In the genomic region with DNA sequence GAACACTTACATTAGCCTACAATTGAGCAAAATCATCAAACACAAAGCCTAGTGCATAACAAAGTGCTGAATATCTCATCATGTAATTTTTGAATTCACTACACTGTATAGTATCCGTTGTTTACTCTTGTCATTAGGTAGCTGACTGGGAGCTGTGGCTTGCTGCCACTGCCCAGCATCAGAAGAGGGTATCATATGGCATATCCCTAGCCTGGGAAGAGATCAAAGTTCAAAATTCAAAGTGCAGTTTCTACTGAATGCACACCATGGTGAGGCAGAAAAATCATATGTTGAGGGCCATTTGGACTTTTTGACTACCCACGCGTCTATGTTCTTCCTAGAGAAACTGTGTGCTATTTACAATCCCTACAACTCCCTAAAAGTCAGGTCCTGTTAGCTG, we compare ENCODE assay signal across 1 cellular context.
TF ChIP-seq lines count a peak whose summit lies in the region.

No MANE protein-coding gene starts in this region.

TF ChIP-seq in HepG2, 621 proteins besides CTCF, POLR2A, EP300 and RAD21 (continued from another document and continues in another):
- TF ChIP-seq, protein P1, sequence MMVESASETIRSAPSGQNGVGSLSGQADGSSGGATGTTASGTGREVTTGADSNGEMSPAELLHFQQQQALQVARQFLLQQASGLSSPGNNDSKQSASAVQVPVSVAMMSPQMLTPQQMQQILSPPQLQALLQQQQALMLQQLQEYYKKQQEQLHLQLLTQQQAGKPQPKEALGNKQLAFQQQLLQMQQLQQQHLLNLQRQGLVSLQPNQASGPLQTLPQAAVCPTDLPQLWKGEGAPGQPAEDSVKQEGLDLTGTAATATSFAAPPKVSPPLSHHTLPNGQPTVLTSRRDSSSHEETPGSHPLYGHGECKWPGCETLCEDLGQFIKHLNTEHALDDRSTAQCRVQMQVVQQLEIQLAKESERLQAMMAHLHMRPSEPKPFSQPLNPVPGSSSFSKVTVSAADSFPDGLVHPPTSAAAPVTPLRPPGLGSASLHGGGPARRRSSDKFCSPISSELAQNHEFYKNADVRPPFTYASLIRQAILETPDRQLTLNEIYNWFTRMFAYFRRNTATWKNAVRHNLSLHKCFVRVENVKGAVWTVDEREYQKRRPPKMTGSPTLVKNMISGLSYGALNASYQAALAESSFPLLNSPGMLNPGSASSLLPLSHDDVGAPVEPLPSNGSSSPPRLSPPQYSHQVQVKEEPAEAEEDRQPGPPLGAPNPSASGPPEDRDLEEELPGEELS (CRISPR knock-in tag; IDR thresholded peaks at IDR 0.05), result no peak
- TF ChIP-seq, protein P2, sequence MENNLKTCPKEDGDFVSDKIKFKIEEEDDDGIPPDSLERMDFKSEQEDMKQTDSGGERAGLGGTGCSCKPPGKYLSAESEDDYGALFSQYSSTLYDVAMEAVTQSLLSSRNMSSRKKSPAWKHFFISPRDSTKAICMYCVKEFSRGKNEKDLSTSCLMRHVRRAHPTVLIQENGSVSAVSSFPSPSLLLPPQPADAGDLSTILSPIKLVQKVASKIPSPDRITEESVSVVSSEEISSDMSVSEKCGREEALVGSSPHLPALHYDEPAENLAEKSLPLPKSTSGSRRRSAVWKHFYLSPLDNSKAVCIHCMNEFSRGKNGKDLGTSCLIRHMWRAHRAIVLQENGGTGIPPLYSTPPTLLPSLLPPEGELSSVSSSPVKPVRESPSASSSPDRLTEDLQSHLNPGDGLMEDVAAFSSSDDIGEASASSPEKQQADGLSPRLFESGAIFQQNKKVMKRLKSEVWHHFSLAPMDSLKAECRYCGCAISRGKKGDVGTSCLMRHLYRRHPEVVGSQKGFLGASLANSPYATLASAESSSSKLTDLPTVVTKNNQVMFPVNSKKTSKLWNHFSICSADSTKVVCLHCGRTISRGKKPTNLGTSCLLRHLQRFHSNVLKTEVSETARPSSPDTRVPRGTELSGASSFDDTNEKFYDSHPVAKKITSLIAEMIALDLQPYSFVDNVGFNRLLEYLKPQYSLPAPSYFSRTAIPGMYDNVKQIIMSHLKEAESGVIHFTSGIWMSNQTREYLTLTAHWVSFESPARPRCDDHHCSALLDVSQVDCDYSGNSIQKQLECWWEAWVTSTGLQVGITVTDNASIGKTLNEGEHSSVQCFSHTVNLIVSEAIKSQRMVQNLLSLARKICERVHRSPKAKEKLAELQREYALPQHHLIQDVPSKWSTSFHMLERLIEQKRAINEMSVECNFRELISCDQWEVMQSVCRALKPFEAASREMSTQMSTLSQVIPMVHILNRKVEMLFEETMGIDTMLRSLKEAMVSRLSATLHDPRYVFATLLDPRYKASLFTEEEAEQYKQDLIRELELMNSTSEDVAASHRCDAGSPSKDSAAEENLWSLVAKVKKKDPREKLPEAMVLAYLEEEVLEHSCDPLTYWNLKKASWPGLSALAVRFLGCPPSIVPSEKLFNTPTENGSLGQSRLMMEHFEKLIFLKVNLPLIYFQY (CRISPR knock-in tag; IDR thresholded peaks at IDR 0.05; ENCODE audit: borderline replicate concordance), result no peak
- TF ChIP-seq, protein P3, sequence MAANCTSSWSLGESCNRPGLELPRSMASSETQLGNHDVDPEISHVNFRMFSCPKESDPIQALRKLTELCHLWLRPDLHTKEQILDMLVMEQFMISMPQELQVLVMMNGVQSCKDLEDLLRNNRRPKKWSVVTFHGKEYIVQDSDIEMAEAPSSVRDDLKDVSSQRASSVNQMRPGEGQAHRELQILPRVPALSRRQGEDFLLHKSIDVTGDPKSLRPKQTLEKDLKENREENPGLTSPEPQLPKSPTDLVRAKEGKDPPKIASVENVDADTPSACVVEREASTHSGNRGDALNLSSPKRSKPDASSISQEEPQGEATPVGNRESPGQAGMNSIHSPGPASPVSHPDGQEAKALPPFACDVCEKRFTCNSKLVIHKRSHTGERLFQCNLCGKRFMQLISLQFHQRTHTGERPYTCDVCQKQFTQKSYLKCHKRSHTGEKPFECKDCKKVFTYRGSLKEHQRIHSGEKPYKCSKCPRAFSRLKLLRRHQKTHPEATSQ (CRISPR knock-in tag; IDR thresholded peaks at IDR 0.05; ENCODE audit: borderline replicate concordance), result no peak
- TF ChIP-seq CBFB (CRISPR knock-in tag; IDR thresholded peaks at IDR 0.05) (no peak), ZNF3 (CRISPR knock-in tag; IDR thresholded peaks at IDR 0.05) (no peak), MAFG (CRISPR knock-in tag; IDR thresholded peaks at IDR 0.05) (no peak), ZNF841 (CRISPR knock-in tag; IDR thresholded peaks at IDR 0.05; ENCODE audit: borderline replicate concordance) (no peak), NFIC (IDR thresholded peaks at IDR 0.05; ENCODE audit: low read length) (peak; percentile 35; the same call in 1 of the 2 replicates), HOXA9 (CRISPR knock-in tag; IDR thresholded peaks at IDR 0.05; ENCODE audit: borderline replicate concordance) (no peak), PHF21A (CRISPR knock-in tag; IDR thresholded peaks at IDR 0.05) (no peak), YEATS4 (CRISPR knock-in tag; IDR thresholded peaks at IDR 0.05; ENCODE audit: borderline replicate concordance) (no peak), NFIB (CRISPR knock-in tag; IDR thresholded peaks at IDR 0.05; ENCODE audit: borderline replicate concordance) (no peak), YEATS2 (CRISPR knock-in tag; IDR thresholded peaks at IDR 0.05; ENCODE audit: borderline replicate concordance) (no peak), TARDBP (CRISPR knock-in tag; IDR thresholded peaks at IDR 0.05) (no peak), GATAD2A (CRISPR knock-in tag; IDR thresholded peaks at IDR 0.05) (peak; percentile 84), ZEB1 (IDR thresholded peaks at IDR 0.05; ENCODE audit: insufficient replicate concordance, low read depth) (no peak), MTA1 (CRISPR knock-in tag; IDR thresholded peaks at IDR 0.05; ENCODE audit: borderline replicate concordance) (no peak), ZNF605 (CRISPR knock-in tag; IDR thresholded peaks at IDR 0.05) (no peak), KAT7 (CRISPR knock-in tag; IDR thresholded peaks at IDR 0.05; ENCODE audit: borderline replicate concordance) (no peak), MBD4 (IDR thresholded peaks at IDR 0.05; ENCODE audit: borderline replicate concordance, low read length) (no peak), IRF2 (CRISPR knock-in tag; IDR thresholded peaks at IDR 0.05) (peak; percentile 49), THYN1 (CRISPR knock-in tag; IDR thresholded peaks at IDR 0.05; ENCODE audit: borderline replicate concordance, low read depth) (no peak), SATB2 (CRISPR knock-in tag; IDR thresholded peaks at IDR 0.05) (no peak), RFX5 (IDR thresholded peaks at IDR 0.05; ENCODE audit: low read depth, low read length) (no peak), SOX6 (IDR thresholded peaks at IDR 0.05) (no peak), SOX6 (CRISPR knock-in tag; IDR thresholded peaks at IDR 0.05) (0 out of 2 replicates have a peak, but pooled peaks have one; percentile 47)
- TF ChIP-seq, protein P4, sequence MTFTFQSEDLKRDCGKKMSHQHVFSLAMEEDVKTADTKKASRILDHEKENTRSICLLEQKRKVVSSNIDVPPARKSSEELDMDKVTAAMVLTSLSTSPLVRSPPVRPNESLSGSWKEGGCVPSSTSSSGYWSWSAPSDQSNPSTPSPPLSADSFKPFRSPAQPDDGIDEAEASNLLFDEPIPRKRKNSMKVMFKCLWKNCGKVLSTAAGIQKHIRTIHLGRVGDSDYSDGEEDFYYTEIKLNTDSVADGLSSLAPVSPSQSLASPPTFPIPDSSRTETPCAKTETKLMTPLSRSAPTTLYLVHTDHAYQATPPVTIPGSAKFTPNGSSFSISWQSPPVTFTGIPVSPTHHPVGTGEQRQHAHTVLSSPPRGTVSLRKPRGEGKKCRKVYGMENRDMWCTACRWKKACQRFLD (CRISPR knock-in tag; IDR thresholded peaks at IDR 0.05; ENCODE audit: borderline replicate concordance), result no peak
- TF ChIP-seq, protein P5, sequence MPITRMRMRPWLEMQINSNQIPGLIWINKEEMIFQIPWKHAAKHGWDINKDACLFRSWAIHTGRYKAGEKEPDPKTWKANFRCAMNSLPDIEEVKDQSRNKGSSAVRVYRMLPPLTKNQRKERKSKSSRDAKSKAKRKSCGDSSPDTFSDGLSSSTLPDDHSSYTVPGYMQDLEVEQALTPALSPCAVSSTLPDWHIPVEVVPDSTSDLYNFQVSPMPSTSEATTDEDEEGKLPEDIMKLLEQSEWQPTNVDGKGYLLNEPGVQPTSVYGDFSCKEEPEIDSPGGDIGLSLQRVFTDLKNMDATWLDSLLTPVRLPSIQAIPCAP (CRISPR knock-in tag; IDR thresholded peaks at IDR 0.05; ENCODE audit: low read depth), result no peak
- TF ChIP-seq, protein P6, sequence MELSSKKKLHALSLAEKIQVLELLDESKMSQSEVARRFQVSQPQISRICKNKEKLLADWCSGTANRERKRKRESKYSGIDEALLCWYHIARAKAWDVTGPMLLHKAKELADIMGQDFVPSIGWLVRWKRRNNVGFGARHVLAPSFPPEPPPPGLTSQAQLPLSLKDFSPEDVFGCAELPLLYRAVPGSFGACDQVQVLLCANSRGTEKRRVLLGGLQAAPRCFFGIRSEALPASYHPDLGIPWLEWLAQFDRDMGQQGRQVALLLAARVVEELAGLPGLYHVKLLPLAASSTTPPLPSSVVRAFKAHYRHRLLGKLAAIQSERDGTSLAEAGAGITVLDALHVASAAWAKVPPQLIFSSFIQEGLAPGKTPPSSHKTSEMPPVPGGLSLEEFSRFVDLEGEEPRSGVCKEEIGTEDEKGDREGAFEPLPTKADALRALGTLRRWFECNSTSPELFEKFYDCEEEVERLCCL (CRISPR knock-in tag; IDR thresholded peaks at IDR 0.05; ENCODE audit: borderline replicate concordance), result no peak
- TF ChIP-seq, protein P7, sequence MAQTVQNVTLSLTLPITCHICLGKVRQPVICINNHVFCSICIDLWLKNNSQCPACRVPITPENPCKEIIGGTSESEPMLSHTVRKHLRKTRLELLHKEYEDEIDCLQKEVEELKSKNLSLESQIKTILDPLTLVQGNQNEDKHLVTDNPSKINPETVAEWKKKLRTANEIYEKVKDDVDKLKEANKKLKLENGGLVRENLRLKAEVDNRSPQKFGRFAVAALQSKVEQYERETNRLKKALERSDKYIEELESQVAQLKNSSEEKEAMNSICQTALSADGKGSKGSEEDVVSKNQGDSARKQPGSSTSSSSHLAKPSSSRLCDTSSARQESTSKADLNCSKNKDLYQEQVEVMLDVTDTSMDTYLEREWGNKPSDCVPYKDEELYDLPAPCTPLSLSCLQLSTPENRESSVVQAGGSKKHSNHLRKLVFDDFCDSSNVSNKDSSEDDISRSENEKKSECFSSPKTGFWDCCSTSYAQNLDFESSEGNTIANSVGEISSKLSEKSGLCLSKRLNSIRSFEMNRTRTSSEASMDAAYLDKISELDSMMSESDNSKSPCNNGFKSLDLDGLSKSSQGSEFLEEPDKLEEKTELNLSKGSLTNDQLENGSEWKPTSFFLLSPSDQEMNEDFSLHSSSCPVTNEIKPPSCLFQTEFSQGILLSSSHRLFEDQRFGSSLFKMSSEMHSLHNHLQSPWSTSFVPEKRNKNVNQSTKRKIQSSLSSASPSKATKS (CRISPR knock-in tag; IDR thresholded peaks at IDR 0.05), result no peak
- TF ChIP-seq, protein P8, sequence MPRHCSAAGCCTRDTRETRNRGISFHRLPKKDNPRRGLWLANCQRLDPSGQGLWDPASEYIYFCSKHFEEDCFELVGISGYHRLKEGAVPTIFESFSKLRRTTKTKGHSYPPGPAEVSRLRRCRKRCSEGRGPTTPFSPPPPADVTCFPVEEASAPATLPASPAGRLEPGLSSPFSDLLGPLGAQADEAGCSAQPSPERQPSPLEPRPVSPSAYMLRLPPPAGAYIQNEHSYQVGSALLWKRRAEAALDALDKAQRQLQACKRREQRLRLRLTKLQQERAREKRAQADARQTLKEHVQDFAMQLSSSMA (CRISPR knock-in tag; IDR thresholded peaks at IDR 0.05), result no peak
- TF ChIP-seq, protein P9, sequence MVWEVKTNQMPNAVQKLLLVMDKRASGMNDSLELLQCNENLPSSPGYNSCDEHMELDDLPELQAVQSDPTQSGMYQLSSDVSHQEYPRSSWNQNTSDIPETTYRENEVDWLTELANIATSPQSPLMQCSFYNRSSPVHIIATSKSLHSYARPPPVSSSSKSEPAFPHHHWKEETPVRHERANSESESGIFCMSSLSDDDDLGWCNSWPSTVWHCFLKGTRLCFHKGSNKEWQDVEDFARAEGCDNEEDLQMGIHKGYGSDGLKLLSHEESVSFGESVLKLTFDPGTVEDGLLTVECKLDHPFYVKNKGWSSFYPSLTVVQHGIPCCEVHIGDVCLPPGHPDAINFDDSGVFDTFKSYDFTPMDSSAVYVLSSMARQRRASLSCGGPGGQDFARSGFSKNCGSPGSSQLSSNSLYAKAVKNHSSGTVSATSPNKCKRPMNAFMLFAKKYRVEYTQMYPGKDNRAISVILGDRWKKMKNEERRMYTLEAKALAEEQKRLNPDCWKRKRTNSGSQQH (CRISPR knock-in tag; IDR thresholded peaks at IDR 0.05; ENCODE audit: low read depth), result no peak
- TF ChIP-seq, protein P10, sequence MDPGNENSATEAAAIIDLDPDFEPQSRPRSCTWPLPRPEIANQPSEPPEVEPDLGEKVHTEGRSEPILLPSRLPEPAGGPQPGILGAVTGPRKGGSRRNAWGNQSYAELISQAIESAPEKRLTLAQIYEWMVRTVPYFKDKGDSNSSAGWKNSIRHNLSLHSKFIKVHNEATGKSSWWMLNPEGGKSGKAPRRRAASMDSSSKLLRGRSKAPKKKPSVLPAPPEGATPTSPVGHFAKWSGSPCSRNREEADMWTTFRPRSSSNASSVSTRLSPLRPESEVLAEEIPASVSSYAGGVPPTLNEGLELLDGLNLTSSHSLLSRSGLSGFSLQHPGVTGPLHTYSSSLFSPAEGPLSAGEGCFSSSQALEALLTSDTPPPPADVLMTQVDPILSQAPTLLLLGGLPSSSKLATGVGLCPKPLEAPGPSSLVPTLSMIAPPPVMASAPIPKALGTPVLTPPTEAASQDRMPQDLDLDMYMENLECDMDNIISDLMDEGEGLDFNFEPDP (CRISPR knock-in tag; conservative IDR thresholded peaks at IDR 0.05), result no peak
